In genomic region chr21:17925900-17926299, GRCh38 we compare ENCODE assay signal across 8 cellular contexts.
DNase-seq lines count a peak whose midpoint lies in the region; ATAC-seq, FAIRE-seq and TF ChIP-seq lines count a peak whose summit lies in the region.

No MANE protein-coding gene starts in this region.

- CTCF ChIA-PET in T-cell (lab: Charles Lee) = interaction anchor here (0.7 to 3.3 kb wide), 13 partner anchors 8 to 251 kb away, joined by 3 to 13 read pairs (median 4); no protein-coding TSS in a partner anchor

- POLR2A ChIA-PET in T-cell (lab: Charles Lee) = no interaction called here

- intact Hi-C loops in lower leg skin (cut with DNase I; ENCODE audit: low total_unique reads) = no loop called here

- no peaks in the 10 kb centered on the region for H3K27me3 ChIP-seq in bronchial epithelial cell (ENCODE audit: control insufficient read depth, insufficient read depth, low read length)

- ATAC-seq in T-cell (replicated peaks in 1 of 4) (no peak), HG03108 (IDR thresholded peaks at IDR 0.05; ENCODE audit: unreplicated experiment) (no peak), HG03521 (IDR thresholded peaks at IDR 0.05; ENCODE audit: unreplicated experiment) (no peak)

- TF ChIP-seq CTCF in GM12875 (IDR thresholded peaks at IDR 0.05; ENCODE audit: borderline replicate concordance, insufficient read depth, low read depth, low read length) (peak; percentile 31; the same call in 1 of the 2 replicates), bronchial epithelial cell (IDR thresholded peaks at IDR 0.05; ENCODE audit: insufficient read depth, low read length, severe bottlenecking) (peak; percentile 44), osteocyte (IDR thresholded peaks at IDR 0.05) (peak; percentile 48), lower leg skin (IDR thresholded peaks at IDR 0.05) (no peak)

- 27 to 34% methylated on average over 1 of the region's 1 CpG for WGBS in lower leg skin, 2 donors

- DNase-seq in NCI-H2171 treated with DMSO at 0.1 percent for 48 hours (lab: John Stamatoyannopoulos, UW) (peak; percentile 69), bronchial epithelial cell (ENCODE audit: low read depth) (peak; percentile 33), osteocyte (ENCODE audit: extremely low spot score, unreplicated experiment) (no peak), T-cell (no peak), lower leg skin (ENCODE audit: low spot score in 2 of 2) (no peak)

- no peaks in the 10 kb centered on the region for H3K27me3 Mint-ChIP-seq in osteocyte (ENCODE audit: unreplicated experiment)
- H3K27me3 Mint-ChIP-seq in T-cell = peaks cover 2 to 8% of the 10 kb centered on the region in 2 donors

- H3K4me1 Mint-ChIP-seq in osteocyte (ENCODE audit: unreplicated experiment) (no peaks in the 10 kb centered on the region), T-cell (peaks cover 0 to 7% (median 0%) of the 10 kb centered on the region in 3 donors)

- no peak overlapping the region for H3K4me3 ChIP-seq in GM12875 (ENCODE audit: low read depth, low read length)
- no peak overlapping the region for H3K4me3 ChIP-seq in bronchial epithelial cell (ENCODE audit: low read depth, low read length)
- H3K4me3 ChIP-seq in lower leg skin (ENCODE audit: low read depth, poor library complexity, severe bottlenecking) = no peak overlapping the region

- no peak for TF ChIP-seq POLR2A in lower leg skin (IDR thresholded peaks at IDR 0.05)

- H3K4me3 Mint-ChIP-seq in osteocyte (ENCODE audit: unreplicated experiment) = no peak overlapping the region
- H3K4me3 Mint-ChIP-seq in T-cell = no peak overlapping the region

- no peaks in the 10 kb centered on the region for H3K36me3 ChIP-seq in bronchial epithelial cell (ENCODE audit: control insufficient read depth, insufficient read depth, low read length)

- no peak for FAIRE-seq in bronchial epithelial cell (lab: Jason Lieb, UNC)

- H3K36me3 Mint-ChIP-seq in osteocyte (ENCODE audit: unreplicated experiment) (no peaks in the 10 kb centered on the region), T-cell (peaks cover 2% of the 10 kb centered on the region)

- H3K27ac Mint-ChIP-seq in osteocyte (ENCODE audit: unreplicated experiment) = no peak overlapping the region
- H3K27ac Mint-ChIP-seq in T-cell = no peak overlapping the region

- peaks cover 3% of the 10 kb centered on the region for H3K9me3 Mint-ChIP-seq in osteocyte (ENCODE audit: unreplicated experiment)
- no peaks in the 10 kb centered on the region for H3K9me3 Mint-ChIP-seq in T-cell

Comparison
In these comparisons a context has a peak if more than half of its experiments do, and no peak if none do; other contexts are left out.
1. CTCF ChIP-seq: peak in GM12875 (single experiment), bronchial epithelial cell (single experiment) and osteocyte (single experiment); none in lower leg skin (0 of 3).
2. DNase-seq: peak in NCI-H2171 treated with DMSO at 0.1 percent for 48 hours (single experiment) and bronchial epithelial cell (single experiment); none in osteocyte (single experiment), T-cell (0 of 34) and lower leg skin (0 of 2).